ENCODE assay signal across 8 cellular contexts in genomic region chr20:31662372-31662854, GRCh38. TPM values are rescaled to one million over a fixed set of nuclear protein-coding genes. Genes with fewer than 3 reads are reported as not detected.
DNase-seq lines count a peak whose midpoint lies in the region; ATAC-seq and TF ChIP-seq lines count a peak whose summit lies in the region.

No MANE protein-coding gene starts in this region.

- intact Hi-C loops in right cardiac atrium (cut with DNase I) (loop anchor here in 1 of 4 donors (5.0 kb wide), 1 partner anchor 60 kb away; the partner anchor contains the start of gene BCL2L1), left ventricle myocardium superior (cut with micrococcal nuclease) (loop anchor here (5.0 kb wide), 1 partner anchor 60 kb away; the partner anchor contains the start of gene BCL2L1), body of pancreas (cut with DNase I) (loop anchor here (5.0 kb wide), 1 partner anchor 65 kb away; no protein-coding TSS in a partner anchor)

- H3K9me3 ChIP-seq in right cardiac atrium (ENCODE audit: control insufficient read depth, low read length) (no peaks in the 10 kb centered on the region), body of pancreas (no peaks in the 10 kb centered on the region), muscle layer of duodenum (ENCODE audit: control insufficient read depth in 1 of 2, low read length in 2 of 2) (no peaks in the 10 kb centered on the region)

- H3K36me3 ChIP-seq in body of pancreas (replicated peaks in 1 of 2; ENCODE audit: insufficient read depth in 1 of 2, low read depth in 2 of 2) (peaks cover 0 to 6% of the 10 kb centered on the region in 2 donors), muscle layer of duodenum (ENCODE audit: control insufficient read depth in 1 of 2, insufficient read depth in 2 of 2, low read length in 2 of 2) (peaks cover 6 to 19% of the 10 kb centered on the region in 2 donors)

- H3K4me1 ChIP-seq in right cardiac atrium (ENCODE audit: control insufficient read depth, insufficient read depth, low read length) (peaks cover 7% of the 10 kb centered on the region), body of pancreas (peaks cover 49% of the 10 kb centered on the region), muscle layer of duodenum (ENCODE audit: control insufficient read depth in 1 of 2, insufficient read depth in 2 of 2, low read length in 2 of 2) (peaks cover 17 to 37% of the 10 kb centered on the region in 2 donors)

- ATAC-seq in right cardiac atrium (no peak), left ventricle myocardium superior (no peak), body of pancreas (no peak), HG02852 (IDR thresholded peaks at IDR 0.05; ENCODE audit: unreplicated experiment) (no peak)

- TF ChIP-seq CTCF in body of pancreas (IDR thresholded peaks at IDR 0.05) (no peak), GM13977 (IDR thresholded peaks at IDR 0.05; ENCODE audit: extremely low read depth, insufficient read depth, missing control alignments) (no peak)

- H3K27me3 ChIP-seq in right cardiac atrium (ENCODE audit: control insufficient read depth, insufficient read depth) = no peaks in the 10 kb centered on the region
- no peaks in the 10 kb centered on the region for H3K27me3 ChIP-seq in body of pancreas
- no peaks in the 10 kb centered on the region for H3K27me3 ChIP-seq in muscle layer of duodenum (ENCODE audit: low read depth, low read length)

- peak overlapping the region; percentile 47 for H3K27ac ChIP-seq in right cardiac atrium (ENCODE audit: low read length)
- H3K27ac ChIP-seq in body of pancreas = peak overlapping the region; percentile 55 to 58 (median 58)
- peak overlapping the region; percentile 43 for H3K27ac ChIP-seq in muscle layer of duodenum (ENCODE audit: low read length)

- 61% methylated on average over 6 of the region's 6 CpGs for whole genome bisulfite sequencing in right cardiac atrium
- 73 to 82% methylated on average over 6 of the region's 6 CpGs for WGBS in body of pancreas, 2 donors

- DNase-seq in right cardiac atrium = no peak
- no peak for DNase-seq in left ventricle myocardium superior
- no peak for DNase-seq in body of pancreas
- DNase-seq in C1 segment of cervical spinal cord (lab: John Stamatoyannopoulos, UW) = no peak
- no peak for DNase-seq in stimulated activated naive CD4-positive, alpha-beta T cell treated with Interleukin-2 at 50 U/mL for 16 hours (lab: John Stamatoyannopoulos, UW)
- no peak for DNase-seq in GM13977 (ENCODE audit: low spot score)

- no peak for TF ChIP-seq POLR2A in body of pancreas (IDR thresholded peaks at IDR 0.05)

- no peak overlapping the region for H3K4me3 ChIP-seq in right cardiac atrium (ENCODE audit: low read length)
- H3K4me3 ChIP-seq in body of pancreas = no peak overlapping the region
- H3K4me3 ChIP-seq in muscle layer of duodenum (ENCODE audit: low read depth in 1 of 2, low read length in 2 of 2) = peak overlapping the region in 1 of 2 donors; percentile 50

- in situ Hi-C loops in GM13977 (cut with MboI; ENCODE audit: low pct_unique_long_range_greater_than_20kb, low sequenced_read_pairs, unreplicated experiment) = loop anchor here (10.0 kb wide), 1 partner anchor 62 kb away; the partner anchor contains the start of gene BCL2L1

RNA-seq across cellular contexts. Expression of gene COX4I2, which starts 24.7 kb away (rescaled TPM):
- total RNA-seq in right cardiac atrium = 10 to 100 TPM in 1 of 4 donors, 1 to 10 TPM in 3; 3.1 to 13.2 (median 9.0) TPM
- polyA plus RNA-seq in right cardiac atrium = 29.5 TPM
- 10.1 TPM for total RNA-seq in left ventricle myocardium superior
- not detected for total RNA-seq in body of pancreas

RNA-seq across cellular contexts. Expression of gene ID1, which starts 57.3 kb away (rescaled TPM):
- total RNA-seq in right cardiac atrium (100 to 1,000 TPM; 122 to 188 (median 134) TPM), left ventricle myocardium superior (99.2 TPM), body of pancreas (100 to 1,000 TPM; 169 to 245 TPM)
- polyA plus RNA-seq in right cardiac atrium = 273 TPM

Comparison
In these comparisons a context has a peak if more than half of its experiments do, and no peak if none do; other contexts are left out.
1. RNA of gene COX4I2, which starts 24.7 kb away (total RNA-seq): 10.1 TPM in left ventricle myocardium superior (single experiment) and 3.1 to 13.2 TPM in right cardiac atrium; not detected in body of pancreas; every median in the first group is over 4 times any median in the second.
2. Peak in every context shown above with its lines, with median percentiles within 50 percentile points of each other: H3K27ac ChIP-seq.